In the genomic region with DNA sequence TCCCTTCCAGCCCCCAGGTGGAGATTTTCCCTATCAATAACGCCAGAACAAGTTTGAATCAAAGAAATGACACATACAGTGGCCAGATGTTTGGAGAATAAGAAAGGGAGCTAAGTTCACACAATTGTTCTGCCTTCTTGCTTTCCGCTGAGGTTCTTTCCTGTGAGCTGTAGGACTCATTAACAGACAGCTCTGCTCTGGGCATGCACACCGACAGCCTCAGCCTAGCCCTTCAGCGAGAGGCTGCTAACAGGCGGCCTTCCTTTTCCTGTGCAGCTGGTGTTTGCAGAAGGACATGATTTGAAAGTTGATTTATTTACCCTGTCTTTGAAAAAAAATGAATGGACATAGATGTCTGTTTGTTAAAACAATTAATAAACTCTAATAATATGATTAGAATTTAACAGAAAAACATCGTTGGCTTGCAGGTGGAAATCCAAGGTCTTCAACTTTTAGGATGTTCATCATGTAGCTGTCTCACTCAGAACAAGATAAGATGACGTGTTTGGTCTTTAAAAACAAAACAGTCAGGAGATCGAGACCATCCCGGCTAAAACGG, we compare ENCODE assay signal across 8 cellular contexts.
A peak's percentile ranks its signal among the peaks of the same experiment; 100 is the strongest.
DNase-seq lines count a peak whose midpoint lies in the region; ATAC-seq and TF ChIP-seq lines count a peak whose summit lies in the region.

No MANE protein-coding gene starts in this region.

- no peaks in the 10 kb centered on the region for H3K36me3 Mint-ChIP-seq in chondrocyte (ENCODE audit: low read depth)

- peaks cover 4% of the 10 kb centered on the region for H3K27me3 Mint-ChIP-seq in chondrocyte (ENCODE audit: low read depth)

- no peak overlapping the region for H3K4me3 Mint-ChIP-seq in chondrocyte (ENCODE audit: unreplicated experiment)

- H3K9me3 Mint-ChIP-seq in chondrocyte (ENCODE audit: low read depth): no peaks in the 10 kb centered on the region

- no peak for TF ChIP-seq CTCF in chondrocyte (IDR thresholded peaks at IDR 0.05)

- peaks cover 8% of the 10 kb centered on the region for H3K4me1 Mint-ChIP-seq in chondrocyte (ENCODE audit: low read depth)

- DNase-seq in NCI-H774 (lab: John Stamatoyannopoulos, UW) (peak; percentile 28), dermis blood vessel endothelial cell (peak; percentile 98), SW 1271 (lab: John Stamatoyannopoulos, UW) (no peak), NCI-H446 (lab: John Stamatoyannopoulos, UW) (no peak), chondrocyte (ENCODE audit: low spot score) (no peak)

- no peak overlapping the region for H3K27ac Mint-ChIP-seq in chondrocyte (ENCODE audit: unreplicated experiment)

- ATAC-seq in GM18508 (IDR thresholded peaks at IDR 0.05; ENCODE audit: insufficient read depth, unreplicated experiment) (peak; percentile 69), HG02588 (IDR thresholded peaks at IDR 0.05; ENCODE audit: unreplicated experiment) (peak; percentile 70), HG02610 (IDR thresholded peaks at IDR 0.05; ENCODE audit: unreplicated experiment) (no peak)

Comparison
In these comparisons a context has a peak if more than half of its experiments do, and no peak if none do; other contexts are left out.
1. DNase-seq: peak in NCI-H774 (single experiment) and dermis blood vessel endothelial cell (single experiment); none in SW 1271 (0 of 2), NCI-H446 (0 of 2) and chondrocyte (single experiment).